In genomic region chr3:40613306-40613705, GRCh38 we compare ENCODE assay signal across 20 cellular contexts.
"Had no signal": no experiment of that assay in that cellular context is flagged by ENCODE, and none has a peak within 500 bp of the region (broad histone marks: within the 10 kb centered on the region; RNA-seq: fewer than 3 reads in every experiment).

No MANE protein-coding gene starts in this region.

- H3K27me3 ChIP-seq: pancreas, right lobe of liver, vagina had no signal

- H3K27ac Mint-ChIP-seq: effector memory CD8-positive, alpha-beta T cell; naive thymus-derived CD4-positive, alpha-beta T cell; nephron progenitor cell; stimulated activated naive B cell treated with anti-CD40 and anti-IgM and Interleukin-4, amounts not matched to agents 10 μg/mL and 1 μg/mL and 100 μg/mL, for 72 hours; stimulated activated naive CD8-positive, alpha-beta T cell treated with anti-CD3 and anti-CD28 coated beads, Interleukin-15, Interleukin-2, amounts not matched to agents 100 ng/mL and 50 ng/mL, for 24 hours had no signal

- ATAC-seq: effector memory CD8-positive, alpha-beta T cell; left cardiac atrium; left lung; naive thymus-derived CD4-positive, alpha-beta T cell; pancreas; right lobe of liver; stimulated activated naive B cell treated with anti-CD40 and anti-IgM and Interleukin-4, amounts not matched to agents 10 μg/mL and 1 μg/mL and 100 μg/mL, for 72 hours had no signal

- H3K36me3 ChIP-seq: left lung, pancreas, right lobe of liver, suprapubic skin, transverse colon, vagina had no signal

- H3K4me3 ChIP-seq: left lung, pancreas, right lobe of liver, suprapubic skin, transverse colon, vagina had no signal

- H3K4me1 ChIP-seq: pancreas, right lobe of liver, transverse colon, vagina had no signal

- H3K4me3 Mint-ChIP-seq: effector memory CD8-positive, alpha-beta T cell; naive thymus-derived CD4-positive, alpha-beta T cell; nephron progenitor cell; stimulated activated naive CD8-positive, alpha-beta T cell treated with anti-CD3 and anti-CD28 coated beads, Interleukin-15, Interleukin-2, amounts not matched to agents 100 ng/mL and 50 ng/mL, for 24 hours had no signal

- H3K36me3 Mint-ChIP-seq: naive thymus-derived CD4-positive, alpha-beta T cell; stimulated activated naive B cell treated with anti-CD40 and anti-IgM and Interleukin-4, amounts not matched to agents 10 μg/mL and 1 μg/mL and 100 μg/mL, for 72 hours had no signal

- H3K9me3 ChIP-seq: left lung, pancreas, right lobe of liver, suprapubic skin, transverse colon, vagina had no signal

- H3K9me3 Mint-ChIP-seq: effector memory CD8-positive, alpha-beta T cell; naive thymus-derived CD4-positive, alpha-beta T cell; nephron progenitor cell; stimulated activated naive B cell treated with anti-CD40 and anti-IgM and Interleukin-4, amounts not matched to agents 10 μg/mL and 1 μg/mL and 100 μg/mL, for 72 hours; stimulated activated naive CD8-positive, alpha-beta T cell treated with anti-CD3 and anti-CD28 coated beads, Interleukin-15, Interleukin-2, amounts not matched to agents 100 ng/mL and 50 ng/mL, for 24 hours had no signal

- DNase-seq: cortex of kidney; effector memory CD8-positive, alpha-beta T cell; erythroblast; hypothalamus; left cardiac atrium; left lung; mesendoderm; midbrain; naive thymus-derived CD4-positive, alpha-beta T cell; nephron progenitor cell; pancreas; right lobe of liver; small intestine; stimulated activated CD4-positive, alpha-beta T cell treated with anti-CD3 and anti-CD28 coated beads, Interleukin-15, amount 100 ng/mL, for 24 hours; stimulated activated CD4-positive, alpha-beta T cell treated with anti-CD3 and anti-CD28 coated beads, Interleukin-2, amount 100 ng/mL, for 48 hours; stimulated activated naive B cell treated with anti-CD40 and anti-IgM and Interleukin-4, amounts not matched to agents 10 μg/mL and 1 μg/mL and 100 μg/mL, for 72 hours; transverse colon had no signal

- H3K27ac ChIP-seq: left lung, pancreas, right lobe of liver, suprapubic skin, transverse colon, vagina had no signal
